Comparison of ENCODE assay signal across 8 cellular contexts in the genomic region with DNA sequence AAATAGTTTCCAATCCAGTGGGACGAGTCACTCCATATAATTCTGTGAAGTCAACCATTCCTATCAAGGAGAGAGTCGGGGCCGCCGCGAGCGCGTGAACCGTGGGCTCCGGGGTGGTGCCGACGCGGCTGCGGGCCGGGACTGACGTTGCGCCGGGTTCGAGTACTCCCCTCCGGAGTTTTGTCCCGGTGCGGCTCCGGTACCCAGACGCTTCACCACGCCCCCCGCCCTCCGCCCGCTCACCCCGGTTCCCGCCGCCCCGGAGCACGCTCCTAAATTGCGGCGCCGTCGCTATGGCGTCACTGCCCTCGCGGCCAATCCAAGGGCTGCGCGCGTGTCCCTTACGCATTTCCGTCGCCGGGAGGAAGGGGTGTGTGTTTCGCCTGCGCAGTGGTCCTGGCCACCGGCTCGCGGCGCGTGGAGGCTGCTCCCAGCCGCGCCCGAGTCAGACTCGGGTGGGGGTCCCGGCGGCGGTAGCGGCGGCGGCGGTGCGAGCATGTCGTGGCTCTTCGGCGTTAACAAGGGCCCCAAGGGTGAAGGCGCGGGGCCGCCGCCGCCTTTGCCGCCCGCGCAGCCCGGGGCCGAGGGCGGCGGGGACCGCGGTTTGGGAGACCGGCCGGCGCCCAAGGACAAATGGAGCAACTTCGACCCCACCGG. TPM values are rescaled to one million over a fixed set of nuclear protein-coding genes. Genes with fewer than 3 reads are reported as not detected.
DNase-seq lines count a peak whose midpoint lies in the region; ATAC-seq lines count a peak whose summit lies in the region.

A gene with protein sequence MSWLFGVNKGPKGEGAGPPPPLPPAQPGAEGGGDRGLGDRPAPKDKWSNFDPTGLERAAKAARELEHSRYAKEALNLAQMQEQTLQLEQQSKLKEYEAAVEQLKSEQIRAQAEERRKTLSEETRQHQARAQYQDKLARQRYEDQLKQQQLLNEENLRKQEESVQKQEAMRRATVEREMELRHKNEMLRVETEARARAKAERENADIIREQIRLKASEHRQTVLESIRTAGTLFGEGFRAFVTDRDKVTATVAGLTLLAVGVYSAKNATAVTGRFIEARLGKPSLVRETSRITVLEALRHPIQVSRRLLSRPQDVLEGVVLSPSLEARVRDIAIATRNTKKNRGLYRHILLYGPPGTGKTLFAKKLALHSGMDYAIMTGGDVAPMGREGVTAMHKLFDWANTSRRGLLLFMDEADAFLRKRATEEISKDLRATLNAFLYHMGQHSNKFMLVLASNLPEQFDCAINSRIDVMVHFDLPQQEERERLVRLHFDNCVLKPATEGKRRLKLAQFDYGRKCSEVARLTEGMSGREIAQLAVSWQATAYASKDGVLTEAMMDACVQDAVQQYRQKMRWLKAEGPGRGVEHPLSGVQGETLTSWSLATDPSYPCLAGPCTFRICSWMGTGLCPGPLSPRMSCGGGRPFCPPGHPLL (plus strand): TSS at position 377 of the 657 bp plus-strand sequence. CDS start 120 bp downstream, at position 497.

- ATAC-seq in GM19351 (IDR thresholded peaks at IDR 0.05; ENCODE audit: unreplicated experiment) (peak; percentile 97), HG03521 (IDR thresholded peaks at IDR 0.05; ENCODE audit: unreplicated experiment) (peak; percentile 94), left lobe of liver (peak; percentile 96)

- DNase-seq in C1 segment of cervical spinal cord (lab: John Stamatoyannopoulos, UW) (peak; percentile 56 to 94 (median 89)), NCI-H748 treated with DMSO at 0.1 percent for 48 hours (lab: John Stamatoyannopoulos, UW) (peak; percentile 55), dedifferentiated amniotic fluid mesenchymal stem cell (ENCODE audit: extremely low spot score) (peak; percentile 86), left lobe of liver (ENCODE audit: low spot score) (peak; percentile 96)
- DNase-seq in activated CD4-positive, alpha-beta T cell treated with anti-CD3 and anti-CD28 coated beads, Interleukin-2, amount 50 U/mL, for 24 hours (ENCODE audit: low read depth in 1 of 2, low spot score in 1 of 2), result peak; percentile 85 to 93
- peak; percentile 95 to 98 for DNase-seq in stimulated activated CD4-positive, alpha-beta T cell treated with anti-CD3 and anti-CD28 coated beads, Interleukin-2, amount 100 ng/mL, for 24 hours

RNA-seq across cellular contexts. Expression of the gene that starts here (rescaled TPM):
- total RNA-seq in left lobe of liver, result 16.0 TPM

Comparison
In these comparisons a context has a peak if more than half of its experiments do, and no peak if none do; other contexts are left out.
1. Peak in every context shown above with its lines: DNase-seq and ATAC-seq.